In genomic region chr1:59967141-59967697, GRCh38 we compare ENCODE assay signal across 1 cellular context.
TF ChIP-seq lines count a peak whose summit lies in the region.

No MANE protein-coding gene starts in this region.

TF ChIP-seq in K562, 482 proteins besides CTCF, POLR2A, EP300 and RAD21 (continued from another document and continues in another):
- TF ChIP-seq ARID4B (CRISPR knock-in tag; IDR thresholded peaks at IDR 0.05): no peak
- no peak for TF ChIP-seq CGGBP1 (CRISPR knock-in tag; IDR thresholded peaks at IDR 0.05)
- TF ChIP-seq CSDE1 (IDR thresholded peaks at IDR 0.05): no peak
- TF ChIP-seq SMAD2 (IDR thresholded peaks at IDR 0.05; ENCODE audit: low read depth, low read length): no peak
- TF ChIP-seq CEBPZ (IDR thresholded peaks at IDR 0.05; ENCODE audit: borderline replicate concordance, low read depth, low read length): no peak
- peak; percentile 91 for TF ChIP-seq ARID1B (IDR thresholded peaks at IDR 0.05)
- no peak for TF ChIP-seq ZNF12 (CRISPR knock-in tag; IDR thresholded peaks at IDR 0.05)
- TF ChIP-seq HMBOX1 (IDR thresholded peaks at IDR 0.05): no peak
- TF ChIP-seq GTF2F1 (IDR thresholded peaks at IDR 0.05; ENCODE audit: low read depth, low read length): no peak
- no peak for TF ChIP-seq ZNF408 (CRISPR knock-in tag; IDR thresholded peaks at IDR 0.05; ENCODE audit: low read depth)
- no peak for TF ChIP-seq SRF (CRISPR knock-in tag; IDR thresholded peaks at IDR 0.05)
- TF ChIP-seq GTF3C2 (IDR thresholded peaks at IDR 0.05; ENCODE audit: borderline replicate concordance, extremely low read depth, insufficient read length): no peak
- peak; percentile 38; the same call in 1 of the 2 replicates for TF ChIP-seq SMARCE1 (IDR thresholded peaks at IDR 0.05)
- no peak for TF ChIP-seq ZNF644 (tag; IDR thresholded peaks at IDR 0.05; ENCODE audit: low read depth)
- TF ChIP-seq POU5F1 (IDR thresholded peaks at IDR 0.05; ENCODE audit: borderline replicate concordance, low read depth, low read length, partially characterized antibody): no peak
- TF ChIP-seq STAG1 (CRISPR knock-in tag; IDR thresholded peaks at IDR 0.05; ENCODE audit: borderline replicate concordance): no peak
- no peak for TF ChIP-seq ZBTB40 (IDR thresholded peaks at IDR 0.05)
- no peak for TF ChIP-seq ZBTB40 (CRISPR knock-in tag; IDR thresholded peaks at IDR 0.05)
- TF ChIP-seq ZC3H11A (IDR thresholded peaks at IDR 0.05; ENCODE audit: low read depth, low read length): no peak
- TF ChIP-seq NBN (IDR thresholded peaks at IDR 0.05; ENCODE audit: low read depth): 0 out of 2 replicates have a peak, but pooled peaks have one; percentile 71
- TF ChIP-seq HNRNPLL (IDR thresholded peaks at IDR 0.05; ENCODE audit: low read depth, low read length, poor library complexity, severe bottlenecking): no peak
- peak; percentile 46 for TF ChIP-seq HDAC3 (IDR thresholded peaks at IDR 0.05; ENCODE audit: borderline replicate concordance, partially characterized antibody)
- no peak for TF ChIP-seq RHOXF2B (CRISPR knock-in tag; conservative IDR thresholded peaks at IDR 0.05)
- peak; percentile 65; the same call in 1 of the 2 replicates for TF ChIP-seq FOXM1 (IDR thresholded peaks at IDR 0.05; ENCODE audit: low read depth)
- TF ChIP-seq FOXM1 (CRISPR knock-in tag; IDR thresholded peaks at IDR 0.05; ENCODE audit: low read depth): no peak
- no peak for TF ChIP-seq POLR3A (IDR thresholded peaks at IDR 0.05; ENCODE audit: borderline replicate concordance, extremely low read depth, insufficient read depth, insufficient read length)
- TF ChIP-seq XRCC5 (IDR thresholded peaks at IDR 0.05; ENCODE audit: low read depth, low read length): no peak
- peak; percentile 51 for TF ChIP-seq TBP (optimal IDR thresholded peaks at IDR 0.05; ENCODE audit: low read depth, low read length)
- peak; percentile 48; the same call in 1 of the 2 replicates for TF ChIP-seq CREB3 (tag; conservative IDR thresholded peaks at IDR 0.05; ENCODE audit: low read depth)
